Comparison of ENCODE assay signal across 1 cellular context in genomic region chr1:207241164-207241934, GRCh38.
TF ChIP-seq lines count a peak whose summit lies in the region.

No MANE protein-coding gene starts in this region.

TF ChIP-seq in K562, 482 proteins besides CTCF, POLR2A, EP300 and RAD21 (continued from another document and continues in another):
- TF ChIP-seq NFIX (CRISPR knock-in tag; IDR thresholded peaks at IDR 0.05; ENCODE audit: low read depth) = no peak
- TF ChIP-seq HMGXB4 (CRISPR knock-in tag; IDR thresholded peaks at IDR 0.05) = no peak
- TF ChIP-seq CAMTA2 (CRISPR knock-in tag; conservative IDR thresholded peaks at IDR 0.05) = no peak
- no peak for TF ChIP-seq THRB (CRISPR knock-in tag; conservative IDR thresholded peaks at IDR 0.05)
- TF ChIP-seq ZNF766 (CRISPR knock-in tag; conservative IDR thresholded peaks at IDR 0.05) = no peak; the same call in 1 of the 2 replicates
- TF ChIP-seq ZBED1 (IDR thresholded peaks at IDR 0.05) = no peak
- no peak for TF ChIP-seq ARID3A (IDR thresholded peaks at IDR 0.05; ENCODE audit: borderline replicate concordance, low read depth, low read length)
- TF ChIP-seq NELFE (IDR thresholded peaks at IDR 0.05; ENCODE audit: insufficient read depth, insufficient read length) = no peak
- no peak for TF ChIP-seq FOXK2 (conservative IDR thresholded peaks at IDR 0.05 in 1 of 2, IDR thresholded peaks at IDR 0.05 in 1 of 2; ENCODE audit: low read depth in 2 of 2)
- TF ChIP-seq TEAD1 (CRISPR knock-in tag; IDR thresholded peaks at IDR 0.05) = no peak
- TF ChIP-seq RBM39 (optimal IDR thresholded peaks at IDR 0.05; ENCODE audit: low read depth, low read length) = no peak
- no peak for TF ChIP-seq RBM22 (IDR thresholded peaks at IDR 0.05; ENCODE audit: low read depth, low read length, poor library complexity, severe bottlenecking)
- no peak; the same call in 1 of the 2 replicates for TF ChIP-seq NFRKB (IDR thresholded peaks at IDR 0.05; ENCODE audit: low read depth)
- no peak for TF ChIP-seq MTA1 (IDR thresholded peaks at IDR 0.05; ENCODE audit: borderline replicate concordance)
- no peak for TF ChIP-seq ADNP (tag; IDR thresholded peaks at IDR 0.05)
- no peak for TF ChIP-seq TARDBP (IDR thresholded peaks at IDR 0.05)
- TF ChIP-seq SLC30A9 (CRISPR knock-in tag; IDR thresholded peaks at IDR 0.05) = no peak
- TF ChIP-seq GABPA (tag; conservative IDR thresholded peaks at IDR 0.05; ENCODE audit: low read depth) = peak; percentile 23; the same call in 1 of the 2 replicates
- no peak for TF ChIP-seq ZNF830 (CRISPR knock-in tag; IDR thresholded peaks at IDR 0.05)
- no peak for TF ChIP-seq NR3C1 (CRISPR knock-in tag; IDR thresholded peaks at IDR 0.05)
- TF ChIP-seq ZNF699 (CRISPR knock-in tag; IDR thresholded peaks at IDR 0.05; ENCODE audit: insufficient replicate concordance) = no peak
- TF ChIP-seq ZNF165 (CRISPR knock-in tag; IDR thresholded peaks at IDR 0.05; ENCODE audit: borderline replicate concordance) = no peak
- no peak for TF ChIP-seq MYC (IDR thresholded peaks at IDR 0.05; ENCODE audit: low read depth, low read length)
- no peak for TF ChIP-seq MYC (CRISPR knock-in tag; IDR thresholded peaks at IDR 0.05; ENCODE audit: borderline replicate concordance, low read depth)
- TF ChIP-seq, protein P1, sequence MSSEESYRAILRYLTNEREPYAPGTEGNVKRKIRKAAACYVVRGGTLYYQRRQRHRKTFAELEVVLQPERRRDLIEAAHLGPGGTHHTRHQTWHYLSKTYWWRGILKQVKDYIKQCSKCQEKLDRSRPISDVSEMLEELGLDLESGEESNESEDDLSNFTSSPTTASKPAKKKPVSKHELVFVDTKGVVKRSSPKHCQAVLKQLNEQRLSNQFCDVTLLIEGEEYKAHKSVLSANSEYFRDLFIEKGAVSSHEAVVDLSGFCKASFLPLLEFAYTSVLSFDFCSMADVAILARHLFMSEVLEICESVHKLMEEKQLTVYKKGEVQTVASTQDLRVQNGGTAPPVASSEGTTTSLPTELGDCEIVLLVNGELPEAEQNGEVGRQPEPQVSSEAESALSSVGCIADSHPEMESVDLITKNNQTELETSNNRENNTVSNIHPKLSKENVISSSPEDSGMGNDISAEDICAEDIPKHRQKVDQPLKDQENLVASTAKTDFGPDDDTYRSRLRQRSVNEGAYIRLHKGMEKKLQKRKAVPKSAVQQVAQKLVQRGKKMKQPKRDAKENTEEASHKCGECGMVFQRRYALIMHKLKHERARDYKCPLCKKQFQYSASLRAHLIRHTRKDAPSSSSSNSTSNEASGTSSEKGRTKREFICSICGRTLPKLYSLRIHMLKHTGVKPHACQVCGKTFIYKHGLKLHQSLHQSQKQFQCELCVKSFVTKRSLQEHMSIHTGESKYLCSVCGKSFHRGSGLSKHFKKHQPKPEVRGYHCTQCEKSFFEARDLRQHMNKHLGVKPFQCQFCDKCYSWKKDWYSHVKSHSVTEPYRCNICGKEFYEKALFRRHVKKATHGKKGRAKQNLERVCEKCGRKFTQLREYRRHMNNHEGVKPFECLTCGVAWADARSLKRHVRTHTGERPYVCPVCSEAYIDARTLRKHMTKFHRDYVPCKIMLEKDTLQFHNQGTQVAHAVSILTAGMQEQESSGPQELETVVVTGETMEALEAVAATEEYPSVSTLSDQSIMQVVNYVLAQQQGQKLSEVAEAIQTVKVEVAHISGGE (CRISPR knock-in tag; IDR thresholded peaks at IDR 0.05) = no peak
- no peak for TF ChIP-seq HSF4 (CRISPR knock-in tag; IDR thresholded peaks at IDR 0.05; ENCODE audit: borderline replicate concordance)
- no peak for TF ChIP-seq ZNF311 (CRISPR knock-in tag; IDR thresholded peaks at IDR 0.05)
- peak; percentile 81 for TF ChIP-seq SMAD4 (CRISPR knock-in tag; conservative IDR thresholded peaks at IDR 0.05)
- TF ChIP-seq, protein P2, sequence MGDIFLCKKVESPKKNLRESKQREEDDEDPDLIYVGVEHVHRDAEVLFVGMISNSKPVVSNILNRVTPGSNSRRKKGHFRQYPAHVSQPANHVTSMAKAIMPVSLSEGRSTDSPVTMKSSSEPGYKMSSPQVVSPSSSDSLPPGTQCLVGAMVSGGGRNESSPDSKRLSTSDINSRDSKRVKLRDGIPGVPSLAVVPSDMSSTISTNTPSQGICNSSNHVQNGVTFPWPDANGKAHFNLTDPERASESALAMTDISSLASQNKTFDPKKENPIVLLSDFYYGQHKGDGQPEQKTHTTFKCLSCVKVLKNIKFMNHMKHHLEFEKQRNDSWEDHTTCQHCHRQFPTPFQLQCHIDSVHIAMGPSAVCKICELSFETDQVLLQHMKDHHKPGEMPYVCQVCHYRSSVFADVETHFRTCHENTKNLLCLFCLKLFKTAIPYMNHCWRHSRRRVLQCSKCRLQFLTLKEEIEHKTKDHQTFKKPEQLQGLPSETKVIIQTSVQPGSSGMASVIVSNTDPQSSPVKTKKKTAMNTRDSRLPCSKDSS (IDR thresholded peaks at IDR 0.05; ENCODE audit: low read depth, partially characterized antibody) = no peak
- peak; percentile 88 for TF ChIP-seq CEBPG (CRISPR knock-in tag; IDR thresholded peaks at IDR 0.05)
- TF ChIP-seq CEBPG (tag; conservative IDR thresholded peaks at IDR 0.05 in 1 of 2, IDR thresholded peaks at IDR 0.05 in 1 of 2) = peak; percentile 70 to 94
- no peak for TF ChIP-seq POLR2G (IDR thresholded peaks at IDR 0.05; ENCODE audit: low read depth, low read length)
- no peak for TF ChIP-seq TCF7L2 (IDR thresholded peaks at IDR 0.05; ENCODE audit: low read depth, low read length)
- TF ChIP-seq JUND (IDR thresholded peaks at IDR 0.05; ENCODE audit: borderline replicate concordance, low read depth, low read length) = peak; percentile 22; the same call in 1 of the 2 replicates
- TF ChIP-seq JUND (tag; IDR thresholded peaks at IDR 0.05; ENCODE audit: borderline replicate concordance, low read depth, low read length) = no peak
- peak; percentile 21; the same call in 1 of the 2 replicates for TF ChIP-seq MGA (IDR thresholded peaks at IDR 0.05)
- TF ChIP-seq ERF (CRISPR knock-in tag; IDR thresholded peaks at IDR 0.05) = no peak
- TF ChIP-seq HDAC2 (IDR thresholded peaks at IDR 0.05) = 0 out of 2 replicates have a peak, but pooled peaks have one; percentile 57
- TF ChIP-seq ILK (tag; IDR thresholded peaks at IDR 0.05; ENCODE audit: borderline replicate concordance, low read depth) = no peak
- TF ChIP-seq ZNF12 (CRISPR knock-in tag; IDR thresholded peaks at IDR 0.05) = peak; percentile 91
- TF ChIP-seq ZNF785 (CRISPR knock-in tag; IDR thresholded peaks at IDR 0.05) = no peak
- no peak for TF ChIP-seq GABPB1 (CRISPR knock-in tag; IDR thresholded peaks at IDR 0.05)
- no peak for TF ChIP-seq ETV6 (IDR thresholded peaks at IDR 0.05; ENCODE audit: borderline replicate concordance in 1 of 2, low read depth in 2 of 2, low read length in 1 of 2)
- no peak for TF ChIP-seq ETV6 (CRISPR knock-in tag; IDR thresholded peaks at IDR 0.05; ENCODE audit: borderline replicate concordance)
- TF ChIP-seq ZNF212 (CRISPR knock-in tag; IDR thresholded peaks at IDR 0.05) = no peak
- no peak for TF ChIP-seq ZBTB1 (CRISPR knock-in tag; IDR thresholded peaks at IDR 0.05; ENCODE audit: borderline replicate concordance, low read depth)
- TF ChIP-seq HNRNPUL1 (IDR thresholded peaks at IDR 0.05; ENCODE audit: low read length) = no peak
